ENCODE assay signal across 7 cellular contexts in genomic region chr20:31670371-31671228, GRCh38. TPM values are rescaled to one million over a fixed set of nuclear protein-coding genes. Genes with fewer than 3 reads are reported as not detected.
A peak's percentile ranks its signal among the peaks of the same experiment; 100 is the strongest.
DNase-seq lines count a peak whose midpoint lies in the region; ATAC-seq and TF ChIP-seq lines count a peak whose summit lies in the region.

No MANE protein-coding gene starts in this region.

- H3K27ac ChIP-seq in ascending aorta, result peak overlapping the region; percentile 89 to 95
- no peak overlapping the region for H3K27ac ChIP-seq in effector memory CD4-positive, alpha-beta T cell (ENCODE audit: insufficient read depth, low read length, poor library complexity, severe bottlenecking)

- H3K9me3 ChIP-seq in ascending aorta, result no peaks in the 10 kb centered on the region
- H3K9me3 ChIP-seq in effector memory CD4-positive, alpha-beta T cell (ENCODE audit: control insufficient read depth, low read length), result no peaks in the 10 kb centered on the region

- peak; percentile 85 for DNase-seq in NCI-H146 treated with DMSO at 0.1 percent for 48 hours (lab: John Stamatoyannopoulos, UW; ENCODE audit: unreplicated experiment)
- DNase-seq in ascending aorta (ENCODE audit: low spot score in 2 of 2), result peak in 1 of 2 donors; percentile 89
- DNase-seq in left lobe of liver (ENCODE audit: low spot score), result no peak
- peak; percentile 91 for DNase-seq in superior temporal gyrus (ENCODE audit: extremely low spot score)
- DNase-seq in effector memory CD4-positive, alpha-beta T cell, result no peak
- DNase-seq in SHP77 treated with DMSO at 0.1 percent for 48 hours (lab: John Stamatoyannopoulos, UW), result no peak

- peaks cover 36 to 98% of the 10 kb centered on the region in 2 donors for H3K4me1 ChIP-seq in ascending aorta
- peaks cover 22% of the 10 kb centered on the region for H3K4me1 ChIP-seq in effector memory CD4-positive, alpha-beta T cell (ENCODE audit: control insufficient read depth, insufficient read depth, low read length, poor library complexity, severe bottlenecking)

- peak overlapping the region in 1 of 2 donors; percentile 30 for H3K4me3 ChIP-seq in ascending aorta
- H3K4me3 ChIP-seq in effector memory CD4-positive, alpha-beta T cell (ENCODE audit: insufficient read depth, low read depth, low read length, poor library complexity, severe bottlenecking), result no peak overlapping the region

- no peaks in the 10 kb centered on the region for H3K27me3 ChIP-seq in ascending aorta
- no peaks in the 10 kb centered on the region for H3K27me3 ChIP-seq in effector memory CD4-positive, alpha-beta T cell (replicated peaks; ENCODE audit: control insufficient read depth, insufficient read depth, low read length, poor library complexity, severe bottlenecking)

- TF ChIP-seq CTCF in ascending aorta (IDR thresholded peaks at IDR 0.05), result no peak

- ATAC-seq in left lobe of liver (peak; percentile 36), GM18505 (IDR thresholded peaks at IDR 0.05; ENCODE audit: unreplicated experiment) (no peak)

- TF ChIP-seq POLR2A in GM18505 (IDR thresholded peaks at IDR 0.05; ENCODE audit: borderline replicate concordance, extremely low read depth, insufficient read depth, insufficient read length), result no peak

- intact Hi-C loops in ascending aorta (cut with DNase I), result loop anchor here (1.0 to 2.0 kb wide), 4 partner anchors 28 to 140 kb away; partner anchors contain the start of gene BCL2L1

- peaks cover 8 to 10% of the 10 kb centered on the region in 2 donors for H3K36me3 ChIP-seq in ascending aorta
- H3K36me3 ChIP-seq in effector memory CD4-positive, alpha-beta T cell (ENCODE audit: control insufficient read depth, insufficient read depth, low read length), result peaks cover 4% of the 10 kb centered on the region

RNA-seq across cellular contexts. Expression of gene COX4I2, which starts 32.9 kb away (rescaled TPM):
- total RNA-seq in ascending aorta, result 61.4 TPM
- not detected for total RNA-seq in left lobe of liver

RNA-seq across cellular contexts. Expression of gene BCL2L1, which starts 52.1 kb away (rescaled TPM):
- total RNA-seq in ascending aorta, result 200 TPM
- total RNA-seq in left lobe of liver, result 35.0 TPM

Comparison
In these comparisons a context has a peak if more than half of its experiments do, and no peak if none do; other contexts are left out.
1. DNase-seq: peak in NCI-H146 treated with DMSO at 0.1 percent for 48 hours (single experiment) and superior temporal gyrus (single experiment); none in left lobe of liver (single experiment), effector memory CD4-positive, alpha-beta T cell (0 of 3) and SHP77 treated with DMSO at 0.1 percent for 48 hours (single experiment).
2. RNA of gene COX4I2, which starts 32.9 kb away (total RNA-seq): 61.4 TPM in ascending aorta (single experiment); not detected in left lobe of liver (single experiment); every median in the first group is over 10 times any median in the second.